In the genomic region with DNA sequence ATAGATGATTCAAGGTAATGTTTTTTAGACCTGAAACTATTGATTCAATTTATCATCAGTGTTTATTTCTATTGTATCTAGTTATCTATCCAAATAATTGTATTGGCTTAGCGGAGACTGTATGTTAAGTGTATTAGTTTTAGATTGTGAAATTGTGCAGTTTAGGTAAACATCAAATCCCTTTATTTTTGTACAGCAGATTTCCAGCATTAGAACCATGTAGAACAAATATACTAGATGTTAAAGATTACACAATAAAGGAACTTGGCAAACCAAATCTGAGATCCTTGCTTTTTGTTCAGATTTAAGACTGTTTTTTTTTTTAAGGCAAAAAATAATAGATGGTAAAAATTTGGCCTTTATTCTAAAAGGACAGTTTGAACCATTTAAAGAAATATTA, we compare ENCODE assay signal across 19 cellular contexts. TPM values are rescaled to one million over a fixed set of nuclear protein-coding genes. Genes with fewer than 3 reads are reported as not detected.
DNase-seq lines count a peak whose midpoint lies in the region; ATAC-seq and FAIRE-seq lines count a peak whose summit lies in the region.
"Had no signal": no experiment of that assay in that cellular context is flagged by ENCODE, and none has a peak within 500 bp of the region (broad histone marks: within the 10 kb centered on the region; RNA-seq: fewer than 3 reads in every experiment).

No MANE protein-coding gene starts in this region.

- FAIRE-seq in A204.1 (lab: Jason Lieb, UNC) (peak; percentile 66), HTR-8/SVneo (lab: Jason Lieb, UNC) (peak; percentile 69)
- FAIRE-seq: GM12892, GM19239 had no signal

- H3K9me3 ChIP-seq in adipocyte (ENCODE audit: control insufficient read depth, low read length) = no peaks in the 10 kb centered on the region
- H3K9me3 ChIP-seq: BLaER1, Caco-2 had no signal

- H3K4me1 ChIP-seq in adipocyte (ENCODE audit: control insufficient read depth, insufficient read depth, low read length) = peaks cover 5% of the 10 kb centered on the region
- H3K4me1 ChIP-seq: BLaER1, Caco-2 had no signal

- no peak for DNase-seq in HTR-8/SVneo (ENCODE audit: insufficient read length, low spot score)
- DNase-seq in adipocyte (ENCODE audit: low read depth) = peak; percentile 58
- no peak for DNase-seq in left lobe of liver (ENCODE audit: low spot score)
- no peak for DNase-seq in HuH-7.5 (ENCODE audit: low spot score)
- no peak for DNase-seq in NCI-H446 (lab: John Stamatoyannopoulos, UW)
- no peak for DNase-seq in Ammon's horn (ENCODE audit: low spot score)
- DNase-seq: 8988T; Caco-2; CD4-positive, CD25-positive, alpha-beta regulatory T cell; CD8-positive, alpha-beta T cell; DMS153; DND-41; H9 had no signal

- peaks cover 57% of the 10 kb centered on the region for H3K36me3 ChIP-seq in adipocyte (ENCODE audit: control insufficient read depth, insufficient read depth, low read length, severe bottlenecking)

- H3K9ac ChIP-seq in adipocyte (ENCODE audit: low read length) = no peak overlapping the region
- H3K9ac ChIP-seq: BLaER1 had no signal

- no peak overlapping the region for H3K4me3 ChIP-seq in adipocyte (ENCODE audit: low read length)
- H3K4me3 ChIP-seq: BLaER1, GM23338 had no signal

- H3K27me3 ChIP-seq in adipocyte (replicated peaks; ENCODE audit: control insufficient read depth, insufficient read depth, low read length) = no peaks in the 10 kb centered on the region
- H3K27me3 ChIP-seq: BLaER1 had no signal

- ATAC-seq in left lobe of liver = peak; percentile 45
- ATAC-seq: CD8-positive, alpha-beta T cell; GM23338; HCT116 had no signal

RNA-seq across cellular contexts. Expression of a gene that starts 39.3 kb away (rescaled TPM):
- total RNA-seq in left lobe of liver = 43.7 TPM
